In genomic region chr19:49196527-49197240, GRCh38 we compare ENCODE assay signal across 1 cellular context.
TF ChIP-seq lines count a peak whose summit lies in the region.

No MANE protein-coding gene starts in this region.

TF ChIP-seq in H1, 55 proteins besides CTCF, POLR2A, EP300 and RAD21 (continued from another document):
- no peak for TF ChIP-seq SIRT6 (IDR thresholded peaks at IDR 0.05; ENCODE audit: low read length)
- TF ChIP-seq EGR1 (IDR thresholded peaks at IDR 0.05; ENCODE audit: borderline replicate concordance, low read depth, low read length) = no peak
- TF ChIP-seq TEAD4 (IDR thresholded peaks at IDR 0.05; ENCODE audit: low read depth, low read length) = no peak
